Comparison of ENCODE assay signal across 25 cellular contexts in genomic region chr11:113288286-113288863, GRCh38.
"Had no signal": no experiment of that assay in that cellular context is flagged by ENCODE, and none has a peak within 500 bp of the region (broad histone marks: within the 10 kb centered on the region; RNA-seq: fewer than 3 reads in every experiment).

No MANE protein-coding gene starts in this region.

- H3K27me3 Mint-ChIP-seq: stimulated activated naive CD8-positive, alpha-beta T cell treated with anti-CD3 and anti-CD28 coated beads, Interleukin-15, amount 100 ng/mL, for 72 hours had no signal

- H3K4me1 Mint-ChIP-seq: immature natural killer cell; memory B cell; naive thymus-derived CD4-positive, alpha-beta T cell had no signal

- H3K4me3 Mint-ChIP-seq: immature natural killer cell; memory B cell; naive thymus-derived CD4-positive, alpha-beta T cell; nephron progenitor cell; stimulated activated naive B cell treated with anti-CD40 and anti-IgM and Interleukin-4, amounts not matched to agents 10 μg/mL and 1 μg/mL and 100 μg/mL, for 72 hours; stimulated activated naive CD8-positive, alpha-beta T cell treated with anti-CD3 and anti-CD28 coated beads, Interleukin-15, amount 100 ng/mL, for 72 hours had no signal

- ATAC-seq: gastroesophageal sphincter; lower lobe of right lung; naive thymus-derived CD4-positive, alpha-beta T cell; stimulated activated naive CD8-positive, alpha-beta T cell treated with anti-CD3 and anti-CD28 coated beads, Interleukin-15, amount 100 ng/mL, for 72 hours; upper lobe of right lung had no signal

- H3K9me3 ChIP-seq: esophagus squamous epithelium, gastroesophageal sphincter, left ventricle myocardium inferior, lower lobe of right lung, neutrophil, sigmoid colon, testis, tibial nerve, upper lobe of right lung had no signal

- DNase-seq: effector memory CD4-positive, alpha-beta T cell; esophagus squamous epithelium; foreskin fibroblast; glutamatergic neuron; immature natural killer cell; kidney; left cardiac atrium; left ventricle myocardium inferior; lower lobe of right lung; naive thymus-derived CD4-positive, alpha-beta T cell; nephron progenitor cell; posterior cingulate gyrus; sigmoid colon; stimulated activated CD4-positive, alpha-beta T cell treated with anti-CD3 and anti-CD28 coated beads, Interleukin-2, amount 100 ng/mL, for 24 hours; stimulated activated CD4-positive, alpha-beta T cell treated with anti-CD3 and anti-CD28 coated beads, Interleukin-4, amount 100 ng/mL, for 4 hours; stimulated activated naive B cell treated with anti-CD40 and anti-IgM and Interleukin-4, amounts not matched to agents 10 μg/mL and 1 μg/mL and 100 μg/mL, for 72 hours; stimulated activated naive CD8-positive, alpha-beta T cell treated with anti-CD3 and anti-CD28 coated beads, Interleukin-15, amount 100 ng/mL, for 72 hours; testis; upper lobe of right lung had no signal

- H3K4me3 ChIP-seq: esophagus squamous epithelium, gastroesophageal sphincter, left ventricle myocardium inferior, lower lobe of right lung, sigmoid colon, skin epidermis, testis, tibial nerve, upper lobe of right lung had no signal

- H3K27ac ChIP-seq: epithelial cell of prostate, esophagus squamous epithelium, gastroesophageal sphincter, left ventricle myocardium inferior, lower lobe of right lung, neutrophil, sigmoid colon, skin epidermis, testis, tibial nerve, upper lobe of right lung had no signal

- H3K36me3 ChIP-seq: esophagus squamous epithelium, gastroesophageal sphincter, left ventricle myocardium inferior, lower lobe of right lung, neutrophil, sigmoid colon, tibial nerve, upper lobe of right lung had no signal

- H3K27ac Mint-ChIP-seq: immature natural killer cell; memory B cell; naive thymus-derived CD4-positive, alpha-beta T cell; nephron progenitor cell; stimulated activated naive B cell treated with anti-CD40 and anti-IgM and Interleukin-4, amounts not matched to agents 10 μg/mL and 1 μg/mL and 100 μg/mL, for 72 hours had no signal

- H3K36me3 Mint-ChIP-seq: immature natural killer cell; memory B cell; naive thymus-derived CD4-positive, alpha-beta T cell; stimulated activated naive B cell treated with anti-CD40 and anti-IgM and Interleukin-4, amounts not matched to agents 10 μg/mL and 1 μg/mL and 100 μg/mL, for 72 hours had no signal

- H3K27me3 ChIP-seq: gastroesophageal sphincter, sigmoid colon, testis, tibial nerve, upper lobe of right lung had no signal

- H3K4me1 ChIP-seq: esophagus squamous epithelium, lower lobe of right lung, testis, upper lobe of right lung had no signal

- H3K9me3 Mint-ChIP-seq: immature natural killer cell; memory B cell; naive thymus-derived CD4-positive, alpha-beta T cell; nephron progenitor cell; stimulated activated naive B cell treated with anti-CD40 and anti-IgM and Interleukin-4, amounts not matched to agents 10 μg/mL and 1 μg/mL and 100 μg/mL, for 72 hours; stimulated activated naive CD8-positive, alpha-beta T cell treated with anti-CD3 and anti-CD28 coated beads, Interleukin-15, amount 100 ng/mL, for 72 hours had no signal
